In the genomic region with DNA sequence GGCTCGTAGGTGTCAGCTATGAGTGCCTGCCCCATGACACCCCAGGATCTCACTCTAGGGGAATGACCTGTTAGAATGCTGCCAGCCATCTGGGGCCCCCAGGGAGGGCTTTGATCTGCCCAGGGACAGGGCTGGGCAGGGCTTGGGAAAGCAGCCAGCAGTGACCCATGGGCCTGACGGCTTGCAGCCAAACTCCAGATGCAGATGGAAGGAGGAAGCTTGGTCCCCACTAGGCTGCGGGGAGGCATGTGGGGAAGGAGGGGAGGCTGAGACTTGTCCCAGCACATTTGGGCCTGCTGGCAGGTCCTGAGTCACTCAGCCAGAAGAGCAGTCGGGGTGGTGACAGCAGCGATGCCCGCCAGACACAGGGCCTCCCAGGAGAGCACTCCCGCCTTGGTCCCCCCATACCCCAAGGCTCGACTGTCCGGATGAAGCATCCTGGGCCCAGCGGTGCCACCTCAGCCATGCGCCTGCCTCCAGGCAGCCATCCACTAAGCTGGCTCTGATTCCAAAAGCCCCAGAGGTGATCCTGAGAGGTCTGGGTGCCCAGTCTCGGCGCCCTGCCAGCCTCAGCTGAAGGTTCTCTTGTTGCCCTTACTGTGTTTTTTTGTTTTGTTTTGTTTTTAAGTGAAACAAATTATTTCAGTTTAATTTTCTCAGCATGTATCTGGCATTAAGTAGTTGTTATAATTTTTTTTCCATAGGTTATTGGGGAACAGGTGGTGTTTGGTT, we compare ENCODE assay signal across 17 cellular contexts. TPM values are rescaled to one million over a fixed set of nuclear protein-coding genes. Genes with fewer than 3 reads are reported as not detected.
A peak's percentile ranks its signal among the peaks of the same experiment; 100 is the strongest.
DNase-seq lines count a peak whose midpoint lies in the region; ATAC-seq and TF ChIP-seq lines count a peak whose summit lies in the region.
"Had no signal": no experiment of that assay in that cellular context is flagged by ENCODE, and none has a peak within 500 bp of the region (broad histone marks: within the 10 kb centered on the region; RNA-seq: fewer than 3 reads in every experiment).

No MANE protein-coding gene starts in this region.

- peak overlapping the region; percentile 90 for H2BK120ac ChIP-seq in neuronal stem cell (ENCODE audit: low read depth, low read length)

- H3K27me3 Mint-ChIP-seq in CD4-positive, alpha-beta T cell = no peaks in the 10 kb centered on the region
- no peaks in the 10 kb centered on the region for H3K27me3 Mint-ChIP-seq in T-cell
- H3K27me3 Mint-ChIP-seq: activated naive CD8-positive, alpha-beta T cell treated with anti-CD3 and anti-CD28 coated beads for 36 hours had no signal

- WGBS in neuronal stem cell (ENCODE audit: extremely low coverage in 2 of 2, insufficient read length in 2 of 2, insufficient replicate concordance in 1 of 2), 2 donors = no CpG with 5 or more reads among the region's 13 CpGs

- peak overlapping the region; percentile 59 for H3K14ac ChIP-seq in neuronal stem cell (ENCODE audit: low read length)

- intact Hi-C loops in CD4-positive, alpha-beta T cell (cut with DNase I, micrococcal nuclease) = loop anchor here in 1 of 2 experiments (10.0 kb wide), 1 partner anchor 358 kb away; a partner anchor contains a TSS

- no peak for TF ChIP-seq CTCF in CD4-positive, alpha-beta T cell (IDR thresholded peaks at IDR 0.05)
- no peak for TF ChIP-seq CTCF in GM20000 (IDR thresholded peaks at IDR 0.05; ENCODE audit: extremely low read depth, missing control alignments)

- H3K9me3 Mint-ChIP-seq in CD4-positive, alpha-beta T cell = no peaks in the 10 kb centered on the region
- no peaks in the 10 kb centered on the region for H3K9me3 Mint-ChIP-seq in T-cell
- H3K9me3 Mint-ChIP-seq: activated naive CD8-positive, alpha-beta T cell treated with anti-CD3 and anti-CD28 coated beads for 36 hours had no signal

- H3K9ac ChIP-seq in neuronal stem cell (ENCODE audit: low read depth, low read length, poor library complexity) = no peak overlapping the region
- H3K9ac ChIP-seq: GM23248, parathyroid adenoma had no signal

- POLR2A ChIA-PET in CD4-positive, alpha-beta T cell (lab: Charles Lee) = interaction anchor here (2.2 to 19.9 kb wide), 4 partner anchors 10 to 165 kb away, joined by 6 to 918 read pairs (median 184); a partner anchor contains a TSS
- POLR2A ChIA-PET in T-cell (lab: Charles Lee) = interaction anchor here in 1 of 2 donors (0.7 kb wide), 1 partner anchor 48 kb away, joined by 3 read pairs; no protein-coding TSS in a partner anchor

- no peaks in the 10 kb centered on the region for H3K36me3 Mint-ChIP-seq in CD4-positive, alpha-beta T cell (ENCODE audit: low read depth)
- H3K36me3 Mint-ChIP-seq in T-cell = no peaks in the 10 kb centered on the region

- peaks cover 24 to 27% of the 10 kb centered on the region in 2 donors for H3K4me1 ChIP-seq in neuronal stem cell (ENCODE audit: control insufficient read depth in 2 of 2, insufficient read depth in 1 of 2, low read depth in 1 of 2, low read length in 2 of 2)

- H3K18ac ChIP-seq in neuronal stem cell (ENCODE audit: low read length) = peak overlapping the region; percentile 85

- H3K4me3 ChIP-seq in neuronal stem cell (ENCODE audit: low read length in 2 of 2) = no peak overlapping the region
- H3K4me3 ChIP-seq: GM23248, Peyer's patch, testis had no signal

- H2AK5ac ChIP-seq in neuronal stem cell (ENCODE audit: low read depth, low read length) = peak overlapping the region; percentile 96

- peak overlapping the region; percentile 56 for H4K91ac ChIP-seq in neuronal stem cell (ENCODE audit: low read depth, low read length, poor library complexity)

- peak overlapping the region; percentile 87 for H2BK15ac ChIP-seq in neuronal stem cell (ENCODE audit: low read length)

- H3K4ac ChIP-seq in neuronal stem cell (ENCODE audit: low read length) = peak overlapping the region; percentile 6

- H2BK12ac ChIP-seq in neuronal stem cell (ENCODE audit: low read length) = peak overlapping the region; percentile 91

- H3K9me3 ChIP-seq in CD4-positive, alpha-beta T cell (ENCODE audit: control insufficient read depth, low read length) = no peaks in the 10 kb centered on the region
- no peaks in the 10 kb centered on the region for H3K9me3 ChIP-seq in neuronal stem cell (replicated peaks in 1 of 2; ENCODE audit: control insufficient read depth in 2 of 2, insufficient read depth in 1 of 2, low read depth in 1 of 2, low read length in 2 of 2)
- H3K9me3 ChIP-seq: Peyer's patch, testis had no signal

- no peak overlapping the region for H4K8ac ChIP-seq in neuronal stem cell (ENCODE audit: low read depth, low read length)

- H3K4me3 Mint-ChIP-seq in CD4-positive, alpha-beta T cell = no peak overlapping the region
- H3K4me3 Mint-ChIP-seq in T-cell = no peak overlapping the region
- H3K4me3 Mint-ChIP-seq: activated naive CD8-positive, alpha-beta T cell treated with anti-CD3 and anti-CD28 coated beads for 36 hours had no signal

- H3K4me1 Mint-ChIP-seq in CD4-positive, alpha-beta T cell (ENCODE audit: low read depth) = peaks cover 65% of the 10 kb centered on the region
- peaks cover 68 to 71% (median 69%) of the 10 kb centered on the region in 3 donors for H3K4me1 Mint-ChIP-seq in T-cell

- H3K36me3 ChIP-seq in neuronal stem cell (replicated peaks in 1 of 2; ENCODE audit: control insufficient read depth in 2 of 2, insufficient read depth in 2 of 2, low read length in 2 of 2) = peaks cover 5 to 7% of the 10 kb centered on the region in 2 donors
- H3K36me3 ChIP-seq: Peyer's patch had no signal

- CTCF ChIA-PET in CD4-positive, alpha-beta T cell (lab: Charles Lee) = interaction anchor here (0.7 to 11.3 kb wide), 4 partner anchors 12 to 78 kb away, joined by 3 to 322 read pairs (median 22); a partner anchor contains a TSS
- CTCF ChIA-PET in T-cell (lab: Charles Lee) = interaction anchor here (0.7 to 8.4 kb wide), 4 partner anchors 8 to 47 kb away, joined by 3 to 249 read pairs (median 24); a partner anchor contains a TSS

- no peak overlapping the region for H3K4me2 ChIP-seq in neuronal stem cell (ENCODE audit: insufficient read depth, low read length, poor library complexity, severe bottlenecking)

- ATAC-seq in CD4-positive, alpha-beta T cell (ENCODE audit: poor library complexity) = no peak
- ATAC-seq in T-cell (replicated peaks in 1 of 4) (no peak), esophagus mucosa (peak; percentile 39)

- H3K27ac Mint-ChIP-seq in CD4-positive, alpha-beta T cell = peak overlapping the region; percentile 67
- H3K27ac Mint-ChIP-seq in T-cell = peak overlapping the region; percentile 49 to 78
- H3K27ac Mint-ChIP-seq: activated naive CD8-positive, alpha-beta T cell treated with anti-CD3 and anti-CD28 coated beads for 36 hours had no signal

- H2BK5ac ChIP-seq in neuronal stem cell (ENCODE audit: low read length) = peak overlapping the region; percentile 44

- H3K79me1 ChIP-seq in neuronal stem cell (ENCODE audit: low read depth, low read length) = peaks cover 2% of the 10 kb centered on the region

- no peaks in the 10 kb centered on the region for H3K27me3 ChIP-seq in CD4-positive, alpha-beta T cell (ENCODE audit: control insufficient read depth, insufficient read depth, low read length)
- no peaks in the 10 kb centered on the region for H3K27me3 ChIP-seq in neuronal stem cell (ENCODE audit: control insufficient read depth in 3 of 3, insufficient read depth in 3 of 3, low read depth in 1 of 3, low read length in 3 of 3)
- H3K27me3 ChIP-seq: Peyer's patch, testis had no signal

- no peak overlapping the region for H3K27ac ChIP-seq in CD4-positive, alpha-beta T cell (ENCODE audit: low read depth, low read length)
- H3K27ac ChIP-seq in neuronal stem cell (replicated peaks; ENCODE audit: low read length) = no peak overlapping the region
- H3K27ac ChIP-seq: GM23248, parathyroid adenoma, testis had no signal

- H3K23ac ChIP-seq in neuronal stem cell (ENCODE audit: low read depth, low read length, poor library complexity) = no peak overlapping the region

- DNase-seq in CD4-positive, alpha-beta T cell = no peak
- DNase-seq in T-cell (no peak), neuronal stem cell (ENCODE audit: low spot score) (no peak), GM20000 (ENCODE audit: low spot score) (no peak), NCI-H524 (lab: John Stamatoyannopoulos, UW) (no peak), SK-N-DZ (ENCODE audit: low spot score) (no peak), putamen (ENCODE audit: low spot score) (no peak)
- DNase-seq: activated naive CD8-positive, alpha-beta T cell treated with anti-CD3 and anti-CD28 coated beads for 36 hours; GM23248; NCI-H2107; Peyer's patch; stimulated activated CD4-positive, alpha-beta T cell treated with anti-CD3 and anti-CD28 coated beads, Interleukin-4, amount 100 ng/mL, for 24 hours; stimulated activated CD8-positive, alpha-beta memory T cell treated with anti-CD3 and anti-CD28 coated beads, Interleukin-4, amount 100 ng/mL, for 48 hours; SW 1271; testis had no signal

- no peak overlapping the region for H2AFZ ChIP-seq in neuronal stem cell (ENCODE audit: low read length)
- H2AFZ ChIP-seq: GM23248, parathyroid adenoma had no signal

RNA-seq across cellular contexts. Expression of a gene that starts 45.0 kb away (rescaled TPM):
- 10 to 100 TPM; 14.9 to 15.3 TPM for total RNA-seq in CD4-positive, alpha-beta T cell
- 10 to 100 TPM; 15.0 to 38.7 (median 32.7) TPM for total RNA-seq in T-cell
- 28.3 TPM for total RNA-seq in esophagus mucosa
- 55.9 TPM for polyA plus RNA-seq in neuronal stem cell (2013, experiment 1 of 2)
- polyA plus RNA-seq in neuronal stem cell (2013, experiment 2 of 2) = 57.2 TPM
- 1.3 and 1.6 TPM in 2 replicates for polyA plus RNA-seq in SK-N-DZ (2014; cell fraction: cytosol; rRNA removed)
- polyA plus RNA-seq in SK-N-DZ (2014; cell fraction: nucleus; rRNA removed) = 0.13 and 0.60 TPM in 2 replicates

RNA-seq across cellular contexts. Expression of a gene that starts 48.8 kb away (rescaled TPM):
- total RNA-seq in CD4-positive, alpha-beta T cell = 1 to 10 TPM in 1 of 2 experiments, under 1 TPM in 1; 0.74 to 1.1 TPM
- total RNA-seq in T-cell (1 to 10 TPM; 1.0 to 3.3 (median 1.8) TPM), esophagus mucosa (1.00 TPM)
- 13.3 TPM for polyA plus RNA-seq in neuronal stem cell (2013, experiment 1 of 2)
- polyA plus RNA-seq in neuronal stem cell (2013, experiment 2 of 2) = 12.9 TPM
- polyA plus RNA-seq in SK-N-DZ (2014; cell fraction: cytosol; rRNA removed) = 7.5 and 9.4 TPM in 2 replicates
- 7.3 and 9.3 TPM in 2 replicates for polyA plus RNA-seq in SK-N-DZ (2014; cell fraction: nucleus; rRNA removed)
